Comparison of ENCODE assay signal across 9 cellular contexts in genomic region chr7:96663457-96663856, GRCh38. TPM values are rescaled to one million over a fixed set of nuclear protein-coding genes. Genes with fewer than 3 reads are reported as not detected.
DNase-seq lines count a peak whose midpoint lies in the region; ATAC-seq and TF ChIP-seq lines count a peak whose summit lies in the region.
"Had no signal": no experiment of that assay in that cellular context is flagged by ENCODE, and none has a peak within 500 bp of the region (broad histone marks: within the 10 kb centered on the region; RNA-seq: fewer than 3 reads in every experiment).

No MANE protein-coding gene starts in this region.

- peaks cover 0 to 2% (median 0%) of the 10 kb centered on the region in 6 donors for H3K9me3 Mint-ChIP-seq in immature natural killer cell

- 94 to 100% (median 97%) methylated on average over 2 of the region's 2 CpGs for WGBS in psoas muscle, 3 donors

- DNase-seq in immature natural killer cell (no peak), Right ventricle myocardium superior (no peak), psoas muscle (no peak), DMS153 treated with DMSO at 0.1 percent for 48 hours (lab: John Stamatoyannopoulos, UW; ENCODE audit: unreplicated experiment) (no peak)
- no peak for DNase-seq in activated naive CD4-positive, alpha-beta T cell treated with Interleukin-2 at 50 U/mL for 16 hours
- DNase-seq: NCI-H526 treated with DMSO at 0.1 percent for 48 hours had no signal

- H3K27ac ChIP-seq in psoas muscle = no peak overlapping the region

- no peak overlapping the region for H3K4me3 ChIP-seq in psoas muscle

- H3K27me3 ChIP-seq in psoas muscle (ENCODE audit: insufficient read depth in 3 of 3, low read length in 2 of 3) = no peaks in the 10 kb centered on the region

- H3K36me3 ChIP-seq in psoas muscle (ENCODE audit: insufficient read depth in 1 of 2, low read depth in 1 of 2) = peaks cover 3 to 27% of the 10 kb centered on the region in 2 donors

- H3K4me1 ChIP-seq in psoas muscle = no peaks in the 10 kb centered on the region

- H3K9me3 ChIP-seq in psoas muscle = no peaks in the 10 kb centered on the region

- no peak overlapping the region for H3K4me3 Mint-ChIP-seq in immature natural killer cell

- peak overlapping the region; percentile 8 to 60 (median 36) for H3K27ac Mint-ChIP-seq in immature natural killer cell

- ATAC-seq in GM18870 (IDR thresholded peaks at IDR 0.05; ENCODE audit: unreplicated experiment) (peak; percentile 95), GM21619 (IDR thresholded peaks at IDR 0.05; ENCODE audit: unreplicated experiment) (peak; percentile 92), HG03432 (IDR thresholded peaks at IDR 0.05; ENCODE audit: unreplicated experiment) (peak; percentile 96), Right ventricle myocardium superior (ENCODE audit: poor library complexity) (no peak), psoas muscle (no peak)

- intact Hi-C loops in Right ventricle myocardium superior (cut with DNase I) = no loop called here
- intact Hi-C loops in psoas muscle (cut with DNase I) = no loop called here

- TF ChIP-seq CTCF in psoas muscle (IDR thresholded peaks at IDR 0.05) = no peak

- peaks cover 0 to 3% (median 0%) of the 10 kb centered on the region in 3 donors for H3K27me3 Mint-ChIP-seq in immature natural killer cell (ENCODE audit: low read depth in 3 of 3)

- peaks cover 20 to 27% of the 10 kb centered on the region in 2 donors for H3K4me1 Mint-ChIP-seq in immature natural killer cell

- peaks cover 3 to 8% (median 4%) of the 10 kb centered on the region in 3 donors for H3K36me3 Mint-ChIP-seq in immature natural killer cell

RNA-seq across cellular contexts. Expression of gene SEM1, which starts 46.2 kb away (rescaled TPM):
- polyA plus RNA-seq in immature natural killer cell = 100 to 1,000 TPM in 2 of 3 donors, 10 to 100 TPM in 1; 94.3 to 134 (median 132) TPM
- 43.9 TPM for total RNA-seq in Right ventricle myocardium superior
- total RNA-seq in psoas muscle = 10 to 100 TPM; 30.5 to 71.7 (median 52.1) TPM
- polyA plus RNA-seq in psoas muscle = 100 to 1,000 TPM in 1 of 3 donors, 10 to 100 TPM in 2; 65.6 to 107 (median 74.3) TPM

Comparison
In these comparisons a context has a peak if more than half of its experiments do, and no peak if none do; other contexts are left out.
1. ATAC-seq: peak in GM18870 (single experiment), GM21619 (single experiment) and HG03432 (single experiment); none in Right ventricle myocardium superior (single experiment) and psoas muscle (0 of 4).